Comparison of ENCODE assay signal across 28 cellular contexts in the genomic region with DNA sequence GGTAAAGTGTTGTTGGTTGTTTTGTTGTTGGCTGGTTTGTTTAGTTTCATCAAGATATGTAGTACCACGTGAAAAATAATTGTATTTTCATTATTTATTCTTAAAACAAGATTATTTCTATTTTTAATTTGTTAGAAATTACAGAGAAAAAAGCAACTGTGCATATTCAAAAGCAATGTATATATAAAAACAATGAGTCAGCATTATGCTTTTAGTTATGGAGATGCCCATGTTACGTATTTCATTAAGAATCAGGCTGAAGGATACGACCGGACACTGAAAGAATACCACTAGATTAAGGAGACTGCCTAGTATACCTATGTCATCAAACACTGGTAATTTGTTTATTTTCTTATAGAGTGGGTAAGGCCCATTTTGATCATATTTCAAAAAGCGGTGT.
"Had no signal": no experiment of that assay in that cellular context is flagged by ENCODE, and none has a peak within 500 bp of the region (broad histone marks: within the 10 kb centered on the region; RNA-seq: fewer than 3 reads in every experiment).

No MANE protein-coding gene starts in this region.

- H2AFZ ChIP-seq: parathyroid adenoma had no signal

- H3K27ac ChIP-seq: neutrophil, parathyroid adenoma, psoas muscle, skin epidermis, spleen, stomach, thoracic aorta, thyroid gland, tibial nerve, upper lobe of left lung, vagina had no signal

- FAIRE-seq: urothelium cell line had no signal

- H3K27me3 ChIP-seq: neutrophil, spleen, stomach, thyroid gland, tibial nerve, upper lobe of left lung, vagina had no signal

- ATAC-seq: naive thymus-derived CD8-positive, alpha-beta T cell; natural killer cell treated with Interleukin-12 subunit alpha and Interleukin-12 subunit beta and Interleukin-15 and Interleukin-18, amount 100 ng/mL, for 72 hours; psoas muscle; right cardiac atrium; sciatic nerve; stimulated activated effector memory CD8-positive, alpha-beta T cell treated with anti-CD3 and anti-CD28 coated beads, Interleukin-12 subunit alpha, Interleukin-12 subunit beta, amount 100 ng/mL, for 72 hours; stimulated activated naive B cell treated with anti-CD40 and anti-IgM and Interleukin-4, amounts not matched to agents 10 μg/mL and 1 μg/mL and 100 μg/mL, for 72 hours had no signal

- H3K36me3 ChIP-seq: neutrophil, spleen, stomach, thoracic aorta, thyroid gland, tibial nerve, upper lobe of left lung, vagina had no signal

- H3K4me3 ChIP-seq: psoas muscle, skin epidermis, smooth muscle cell, spleen, stomach, thoracic aorta, thyroid gland, tibial nerve, upper lobe of left lung, vagina had no signal

- DNase-seq: naive B cell; naive thymus-derived CD8-positive, alpha-beta T cell; nephron progenitor cell; nucleus accumbens; posterior cingulate gyrus; psoas muscle; right cardiac atrium; spleen; stimulated activated CD4-positive, alpha-beta T cell treated with anti-CD3 and anti-CD28 coated beads, Interleukin-12 subunit alpha, Interleukin-12 subunit beta, amount 100 ng/mL, for 4 hours; stimulated activated CD4-positive, alpha-beta T cell treated with anti-CD3 and anti-CD28 coated beads, Interleukin-1b, Interleukin-23, amount 100 ng/mL, for 48 hours; stimulated activated CD4-positive, alpha-beta T cell treated with anti-CD3 and anti-CD28 coated beads, Interleukin-4, amount 100 ng/mL, for 1 hour; stimulated activated naive B cell treated with anti-CD40 and anti-IgM and Interleukin-4, amounts not matched to agents 10 μg/mL and 1 μg/mL and 100 μg/mL, for 72 hours; stimulated activated naive CD4-positive, alpha-beta T cell treated with Interleukin-2 at 50 U/mL for 16 hours; stomach; thyroid gland; trophoblast cell; upper lobe of left lung had no signal

- H3K9ac ChIP-seq: parathyroid adenoma had no signal

- H3K79me2 ChIP-seq: parathyroid adenoma had no signal

- H3K4me2 ChIP-seq: smooth muscle cell had no signal

- H3K4me1 ChIP-seq: parathyroid adenoma, psoas muscle, spleen, stomach, thyroid gland, tibial nerve, upper lobe of left lung, vagina had no signal

- H3K9me3 ChIP-seq: neutrophil, thoracic aorta, thyroid gland, upper lobe of left lung, vagina had no signal
